Comparison of ENCODE assay signal across 8 cellular contexts in genomic region chr3:195154793-195155535, GRCh38.
DNase-seq lines count a peak whose midpoint lies in the region; ATAC-seq, FAIRE-seq and TF ChIP-seq lines count a peak whose summit lies in the region.

No MANE protein-coding gene starts in this region.

- H3K36me3 Mint-ChIP-seq in activated CD8-positive, alpha-beta memory T cell treated with anti-CD3 and anti-CD28 coated beads, Interleukin-2, amount 10 ng/mL, durations not matched to agents 7 days and 5 days, result no peaks in the 10 kb centered on the region

- H4K8ac ChIP-seq in mesendoderm (ENCODE audit: low read depth, low read length), result no peak overlapping the region

- H3K27ac ChIP-seq in BLaER1 treated with 17β-estradiol and CSF1 and Interleukin-3, amounts not matched to agents 10 nM and 100 nM, result peak overlapping the region in 9 of 11 experiments; percentile 40 to 90 (median 72); a peak in 19 of 22 replicates
- peak overlapping the region; percentile 58 to 84 (median 70) for H3K27ac ChIP-seq in Peyer's patch
- peak overlapping the region; percentile 95 for H3K27ac ChIP-seq in endothelial cell of umbilical vein (ENCODE audit: insufficient read depth, low read depth, low read length)
- H3K27ac ChIP-seq in mesendoderm (ENCODE audit: low read depth, low read length), result peak overlapping the region; percentile 43
- peak overlapping the region; percentile 65 to 86 for H3K27ac ChIP-seq in testis

- peak overlapping the region; percentile 59 for H2BK5ac ChIP-seq in mesendoderm (ENCODE audit: low read length)

- H3K4me1 ChIP-seq in BLaER1 treated with 17β-estradiol and CSF1 and Interleukin-3, amounts not matched to agents 10 nM and 100 nM, result peaks cover 62 to 94% (median 89%) of the 10 kb centered on the region in 10 experiments
- H3K4me1 ChIP-seq in Peyer's patch (peaks cover 7 to 51% (median 18%) of the 10 kb centered on the region in 4 donors), endothelial cell of umbilical vein (ENCODE audit: control insufficient read depth, extremely low read depth, insufficient read depth, low read length) (peaks cover 86% of the 10 kb centered on the region), mesendoderm (ENCODE audit: control insufficient read depth, low read depth, low read length) (peaks cover 23% of the 10 kb centered on the region), testis (peaks cover 21% of the 10 kb centered on the region)

- no peaks in the 10 kb centered on the region for H3K27me3 Mint-ChIP-seq in activated CD8-positive, alpha-beta memory T cell treated with anti-CD3 and anti-CD28 coated beads, Interleukin-2, amount 10 ng/mL, durations not matched to agents 7 days and 5 days

- H3K4me1 Mint-ChIP-seq in activated CD8-positive, alpha-beta memory T cell treated with anti-CD3 and anti-CD28 coated beads, Interleukin-2, amount 10 ng/mL, durations not matched to agents 7 days and 5 days, result peaks cover 25% of the 10 kb centered on the region

- H3K4ac ChIP-seq in mesendoderm (ENCODE audit: low read depth, low read length), result no peak overlapping the region

- POLR2A ChIA-PET in endothelial cell of umbilical vein (lab: Charles Lee), result interaction anchor here (0.6 to 2.1 kb wide), 18 partner anchors 14 to 515 kb away, joined by 3 to 12 read pairs (median 4); partner anchors contain the start of gene FAM43A

- peak overlapping the region in 2 of 10 experiments; percentile 3 to 8; a peak in 2 of 20 replicates for H3K4me3 ChIP-seq in BLaER1 treated with 17β-estradiol and CSF1 and Interleukin-3, amounts not matched to agents 10 nM and 100 nM
- H3K4me3 ChIP-seq in Peyer's patch, result no peak overlapping the region
- H3K4me3 ChIP-seq in endothelial cell of umbilical vein (replicated peaks in 1 of 3; ENCODE audit: insufficient read depth in 1 of 3, low read depth in 1 of 3, low read length in 3 of 3), result no peak overlapping the region
- H3K4me3 ChIP-seq in mesendoderm (ENCODE audit: low read length), result no peak overlapping the region
- H3K4me3 ChIP-seq in testis, result no peak overlapping the region

- no peaks in the 10 kb centered on the region for H3K9me1 ChIP-seq in endothelial cell of umbilical vein (replicated peaks; ENCODE audit: control insufficient read depth, extremely low read depth, insufficient read depth, low read length)

- peaks cover 6% of the 10 kb centered on the region for H3K79me2 ChIP-seq in endothelial cell of umbilical vein (ENCODE audit: control insufficient read depth, insufficient read depth, low read length)
- H3K79me2 ChIP-seq in mesendoderm (ENCODE audit: control insufficient read depth, insufficient read depth, low read length), result peaks cover 2% of the 10 kb centered on the region

- ATAC-seq in HG02678 (IDR thresholded peaks at IDR 0.05; ENCODE audit: unreplicated experiment), result peak; percentile 39
- ATAC-seq in activated CD8-positive, alpha-beta memory T cell treated with anti-CD3 and anti-CD28 coated beads, Interleukin-2, amount 10 ng/mL, durations not matched to agents 7 days and 5 days, result no peak

- WGBS in mesendoderm (ENCODE audit: extremely low coverage, insufficient coverage, low lambda C conversion rate), result no CpG with 5 or more reads among the region's 16 CpGs
- WGBS in testis, 2 donors, result 45 to 52% methylated on average over 14 to 16 of the region's 16 CpGs

- H3K23ac ChIP-seq in mesendoderm (ENCODE audit: low read length), result peak overlapping the region; percentile 19

- H3K79me1 ChIP-seq in mesendoderm (ENCODE audit: low read length), result peaks cover 11% of the 10 kb centered on the region

- no peak overlapping the region for H3K27ac Mint-ChIP-seq in activated CD8-positive, alpha-beta memory T cell treated with anti-CD3 and anti-CD28 coated beads, Interleukin-2, amount 10 ng/mL, durations not matched to agents 7 days and 5 days

- H2AFZ ChIP-seq in endothelial cell of umbilical vein (ENCODE audit: low read depth, low read length), result no peak overlapping the region

- no peak for TF ChIP-seq POLR2A in Peyer's patch (IDR thresholded peaks at IDR 0.05)
- peak; percentile 80 for TF ChIP-seq POLR2A in endothelial cell of umbilical vein (IDR thresholded peaks at IDR 0.05; ENCODE audit: low read depth, low read length)
- TF ChIP-seq POLR2A in testis (IDR thresholded peaks at IDR 0.05), result no peak

- no peak overlapping the region for H3K4me3 Mint-ChIP-seq in activated CD8-positive, alpha-beta memory T cell treated with anti-CD3 and anti-CD28 coated beads, Interleukin-2, amount 10 ng/mL, durations not matched to agents 7 days and 5 days

- H3K9me3 ChIP-seq in BLaER1 treated with 17β-estradiol and CSF1 and Interleukin-3, amounts not matched to agents 10 nM and 100 nM (replicated peaks in 1 of 11), result no peaks in the 10 kb centered on the region
- H3K9me3 ChIP-seq in Peyer's patch (no peaks in the 10 kb centered on the region), endothelial cell of umbilical vein (replicated peaks; ENCODE audit: control insufficient read depth, insufficient read depth, low read length) (no peaks in the 10 kb centered on the region), testis (no peaks in the 10 kb centered on the region)

- BruUV-seq in endothelial cell of umbilical vein (replicated peaks; lab: Mats Ljungman, UMichigan), result no TSS peak

- intact Hi-C loops in endothelial cell of umbilical vein (cut with micrococcal nuclease), result loop anchor here (1.0 kb wide), 6 partner anchors 7 to 124 kb away; no protein-coding TSS in a partner anchor
- intact Hi-C loops in testis (cut with DNase I; ENCODE audit: low total_unique reads), result no loop called here

- peak overlapping the region; percentile 31 for H2BK120ac ChIP-seq in mesendoderm (ENCODE audit: low read depth, low read length)

- H3K9me3 Mint-ChIP-seq in activated CD8-positive, alpha-beta memory T cell treated with anti-CD3 and anti-CD28 coated beads, Interleukin-2, amount 10 ng/mL, durations not matched to agents 7 days and 5 days (ENCODE audit: low read depth), result no peaks in the 10 kb centered on the region

- H3K36me3 ChIP-seq in BLaER1 treated with 17β-estradiol and CSF1 and Interleukin-3, amounts not matched to agents 10 nM and 100 nM, result peaks cover 0 to 3% (median 0%) of the 10 kb centered on the region in 11 experiments; a peak in 1 of 22 replicates
- no peaks in the 10 kb centered on the region for H3K36me3 ChIP-seq in Peyer's patch
- H3K36me3 ChIP-seq in endothelial cell of umbilical vein (ENCODE audit: control insufficient read depth in 2 of 2, extremely low read depth in 1 of 2, insufficient read depth in 2 of 2, low read length in 2 of 2), result no peaks in the 10 kb centered on the region
- no peaks in the 10 kb centered on the region for H3K36me3 ChIP-seq in mesendoderm (ENCODE audit: control insufficient read depth, insufficient read depth, low read length)
- no peaks in the 10 kb centered on the region for H3K36me3 ChIP-seq in testis (ENCODE audit: low read depth, missing control alignments)

- peak overlapping the region in 7 of 11 experiments; percentile 33 to 74 (median 72); a peak in 12 of 22 replicates for H3K9ac ChIP-seq in BLaER1 treated with 17β-estradiol and CSF1 and Interleukin-3, amounts not matched to agents 10 nM and 100 nM
- peak overlapping the region; percentile 71 for H3K9ac ChIP-seq in endothelial cell of umbilical vein (replicated peaks; ENCODE audit: extremely low read depth, insufficient read depth, low read length)
- H3K9ac ChIP-seq in mesendoderm (ENCODE audit: low read length), result peak overlapping the region; percentile 50

- FAIRE-seq in endothelial cell of umbilical vein (lab: Jason Lieb, UNC), result peak; percentile 97

- H4K5ac ChIP-seq in mesendoderm (ENCODE audit: low read length), result no peak overlapping the region

- TF ChIP-seq CTCF in Peyer's patch (IDR thresholded peaks at IDR 0.05) (no peak), endothelial cell of umbilical vein (IDR thresholded peaks at IDR 0.05; ENCODE audit: extremely low read depth in 1 of 2, insufficient read depth in 1 of 2, low read depth in 1 of 2, low read length in 2 of 2) (no peak), testis (IDR thresholded peaks at IDR 0.05) (no peak)

- peak overlapping the region; percentile 80 for H3K56ac ChIP-seq in mesendoderm (ENCODE audit: low read length)

- dilution Hi-C loops in endothelial cell of umbilical vein (cut with MboI; ENCODE audit: extremely low pct_ligation_motif_present, low sequenced_read_pairs), result loop anchor here (5.0 kb wide), 1 partner anchor 102 kb away; no protein-coding TSS in a partner anchor

- H3K27me3 ChIP-seq in BLaER1 treated with 17β-estradiol and CSF1 and Interleukin-3, amounts not matched to agents 10 nM and 100 nM, result no peaks in the 10 kb centered on the region
- H3K27me3 ChIP-seq in Peyer's patch, result no peaks in the 10 kb centered on the region
- H3K27me3 ChIP-seq in endothelial cell of umbilical vein (ENCODE audit: control insufficient read depth in 2 of 2, insufficient read depth in 2 of 2, low read length in 2 of 2), result no peaks in the 10 kb centered on the region
- no peaks in the 10 kb centered on the region for H3K27me3 ChIP-seq in mesendoderm (ENCODE audit: insufficient read depth, low read length, poor library complexity)
- H3K27me3 ChIP-seq in testis, result no peaks in the 10 kb centered on the region

- CTCF ChIA-PET in endothelial cell of umbilical vein (lab: Charles Lee), result interaction anchor here (0.7 to 2.9 kb wide), 19 partner anchors 11 to 521 kb away, joined by 3 to 24 read pairs (median 3); partner anchors contain the start of gene LSG1
- CTCF ChIA-PET in activated CD8-positive, alpha-beta memory T cell treated with anti-CD3 and anti-CD28 coated beads, Interleukin-2, amount 10 ng/mL, durations not matched to agents 7 days and 5 days (lab: Charles Lee), result no interaction called here

- peak overlapping the region; percentile 64 to 90 (median 83) for H3K4me2 ChIP-seq in BLaER1 treated with 17β-estradiol and CSF1 and Interleukin-3, amounts not matched to agents 10 nM and 100 nM
- H3K4me2 ChIP-seq in endothelial cell of umbilical vein (ENCODE audit: insufficient read depth, low read length) (peak overlapping the region; percentile 40), mesendoderm (ENCODE audit: low read length) (no peak overlapping the region)

- H2BK15ac ChIP-seq in mesendoderm (replicated peaks; ENCODE audit: low read depth), result no peak overlapping the region

- peak overlapping the region; percentile 51 for H3K18ac ChIP-seq in mesendoderm (ENCODE audit: low read length)

- no peak overlapping the region for H2AK5ac ChIP-seq in mesendoderm (ENCODE audit: low read length)

- DNase-seq in Peyer's patch (peak; percentile 48 to 80 (median 76)), endothelial cell of umbilical vein (ENCODE audit: low read depth, low spot score) (peak; percentile 100), mesendoderm (peak; percentile 66), testis (peak; percentile 84)
- no peak for DNase-seq in activated CD8-positive, alpha-beta memory T cell treated with anti-CD3 and anti-CD28 coated beads, Interleukin-2, amount 10 ng/mL, durations not matched to agents 7 days and 5 days
- no peak for DNase-seq in activated CD8-positive, alpha-beta memory T cell treated with anti-CD3 and anti-CD28 coated beads for 24 hours

- peaks cover 0 to 18% (median 0%) of the 10 kb centered on the region in 11 experiments; a peak in 4 of 22 replicates for H4K20me1 ChIP-seq in BLaER1 treated with 17β-estradiol and CSF1 and Interleukin-3, amounts not matched to agents 10 nM and 100 nM
- H4K20me1 ChIP-seq in endothelial cell of umbilical vein (replicated peaks; ENCODE audit: control insufficient read depth, extremely low read depth, insufficient read depth, low read length), result no peaks in the 10 kb centered on the region

TF ChIP-seq in endothelial cell of umbilical vein, 7 proteins besides CTCF, POLR2A, EP300 and RAD21 (continues in another document):
- TF ChIP-seq FOS (IDR thresholded peaks at IDR 0.05; ENCODE audit: borderline replicate concordance, insufficient read depth, low read length), result peak; percentile 81

Comparison
In these comparisons a context has a peak if more than half of its experiments do, and no peak if none do; other contexts are left out.
1. H3K27ac ChIP-seq: peak in every context shown above with its lines; median percentile 95 in endothelial cell of umbilical vein; 76 in testis; 72 in BLaER1 treated with 17β-estradiol and CSF1 and Interleukin-3, amounts not matched to agents 10 nM and 100 nM; 70 in Peyer's patch; 43 in mesendoderm.
2. DNase-seq: peak in Peyer's patch (3 of 3), endothelial cell of umbilical vein (single experiment), mesendoderm (single experiment) and testis (single experiment); none in activated CD8-positive, alpha-beta memory T cell treated with anti-CD3 and anti-CD28 coated beads, Interleukin-2, amount 10 ng/mL, durations not matched to agents 7 days and 5 days (single experiment) and activated CD8-positive, alpha-beta memory T cell treated with anti-CD3 and anti-CD28 coated beads for 24 hours (single experiment).
3. Peak in every context shown above with its lines, with median percentiles within 50 percentile points of each other: H3K9ac ChIP-seq.